16 cellular contexts compared by ENCODE assay signal in genomic region chr17:4584835-4585187, GRCh38. TPM values are rescaled to one million over a fixed set of nuclear protein-coding genes. Genes with fewer than 3 reads are reported as not detected.
DNase-seq lines count a peak whose midpoint lies in the region; ATAC-seq and TF ChIP-seq lines count a peak whose summit lies in the region.
"Had no signal": no experiment of that assay in that cellular context is flagged by ENCODE, and none has a peak within 500 bp of the region (broad histone marks: within the 10 kb centered on the region; RNA-seq: fewer than 3 reads in every experiment).

No MANE protein-coding gene starts in this region.

- TF ChIP-seq POLR2A in gastrocnemius medialis (IDR thresholded peaks at IDR 0.05), result no peak

- peaks cover 35% of the 10 kb centered on the region for H3K27me3 Mint-ChIP-seq in activated T-helper 17 cell treated with anti-CD3 and anti-CD28 coated beads, Interleukin-2, amount 50 U/mL, for 72 hours

- in situ Hi-C loops in gastrocnemius medialis (cut with MboI; ENCODE audit: low sequenced_read_pairs in 4 of 4), result no loop called here

- H3K9me3 ChIP-seq in ES-I3 (ENCODE audit: control insufficient read depth, insufficient read depth, low read length) (no peaks in the 10 kb centered on the region), gastrocnemius medialis (no peaks in the 10 kb centered on the region)

- peak overlapping the region; percentile 39 for H3K4me3 Mint-ChIP-seq in activated T-helper 17 cell treated with anti-CD3 and anti-CD28 coated beads, Interleukin-2, amount 50 U/mL, for 72 hours

- no peak overlapping the region for H3K27ac Mint-ChIP-seq in activated T-helper 17 cell treated with anti-CD3 and anti-CD28 coated beads, Interleukin-2, amount 50 U/mL, for 72 hours

- DNase-seq in islet precursor cell (peak; percentile 74), gastrocnemius medialis (no peak), HUDEP-2 (lab: John Stamatoyannopoulos, UW; ENCODE audit: unreplicated experiment in 76 of 76) (no peak)
- DNase-seq: amniotic stem cell; DMS79; erythroblast; GOT3; midbrain; NCI-H1694 treated with DMSO at 0.1 percent for 48 hours; PC-9; stimulated activated CD4-positive, alpha-beta T cell treated with anti-CD3 and anti-CD28 coated beads, Interleukin-4, amount 100 ng/mL, for 24 hours had no signal

- no peaks in the 10 kb centered on the region for H3K36me3 ChIP-seq in ES-I3 (ENCODE audit: insufficient read depth, low read length)
- H3K36me3 ChIP-seq in gastrocnemius medialis, result peaks cover 0 to 3% of the 10 kb centered on the region in 2 donors

- no peaks in the 10 kb centered on the region for H3K27me3 ChIP-seq in gastrocnemius medialis

- peak in 1 of 5 experiments; percentile 11 for TF ChIP-seq CTCF in gastrocnemius medialis (IDR thresholded peaks at IDR 0.05 in 4 of 5, conservative IDR thresholded peaks at IDR 0.05 in 1 of 5)

- no peaks in the 10 kb centered on the region for H3K36me3 Mint-ChIP-seq in activated T-helper 17 cell treated with anti-CD3 and anti-CD28 coated beads, Interleukin-2, amount 50 U/mL, for 72 hours (ENCODE audit: low read depth)

- no peaks in the 10 kb centered on the region for H3K4me1 Mint-ChIP-seq in activated T-helper 17 cell treated with anti-CD3 and anti-CD28 coated beads, Interleukin-2, amount 50 U/mL, for 72 hours

- no peak for ATAC-seq in activated T-helper 17 cell treated with anti-CD3 and anti-CD28 coated beads, Interleukin-2, amount 50 U/mL, for 72 hours (replicated peaks)
- ATAC-seq in gastrocnemius medialis (peak; percentile 1 to 2), HG03442 (IDR thresholded peaks at IDR 0.05; ENCODE audit: unreplicated experiment) (no peak), GM19023 (IDR thresholded peaks at IDR 0.05; ENCODE audit: unreplicated experiment) (no peak), HG03354 (IDR thresholded peaks at IDR 0.05; ENCODE audit: poor library complexity, severe bottlenecking, unreplicated experiment) (no peak)

- peaks cover 13% of the 10 kb centered on the region for H3K4me1 ChIP-seq in ES-I3 (ENCODE audit: insufficient read depth, low read length)
- H3K4me1 ChIP-seq in gastrocnemius medialis, result peaks cover 30 to 32% of the 10 kb centered on the region in 2 donors

- peak overlapping the region; percentile 63 to 87 (median 73) for H3K4me3 ChIP-seq in gastrocnemius medialis
- H3K4me3 ChIP-seq: PC-9 had no signal

- no peaks in the 10 kb centered on the region for H3K9me3 Mint-ChIP-seq in activated T-helper 17 cell treated with anti-CD3 and anti-CD28 coated beads, Interleukin-2, amount 50 U/mL, for 72 hours

- H3K9ac ChIP-seq in ES-I3 (ENCODE audit: low read depth, low read length), result peak overlapping the region; percentile 77; the same call in 1 of the 2 replicates

- intact Hi-C loops in gastrocnemius medialis (cut with DNase I; ENCODE audit: low total_unique reads), result loop anchor here (5.0 kb wide), 1 partner anchor 32 kb away; no protein-coding TSS in a partner anchor

- H3K27ac ChIP-seq in gastrocnemius medialis, result peak overlapping the region; percentile 90 to 100 (median 98)
- H3K27ac ChIP-seq: PC-9 had no signal

RNA-seq across cellular contexts. Expression of gene SMTNL2, which starts 0.5 kb away (rescaled TPM):
- total RNA-seq in activated T-helper 17 cell treated with anti-CD3 and anti-CD28 coated beads, Interleukin-2, amount 50 U/mL, for 72 hours, result not detected
- 100 to 1,000 TPM; 110 to 588 (median 420) TPM for total RNA-seq in gastrocnemius medialis
- total RNA-seq: PC-9 had no signal

RNA-seq across cellular contexts. Expression of gene GGT6, which starts 24.4 kb away (rescaled TPM):
- not detected for total RNA-seq in activated T-helper 17 cell treated with anti-CD3 and anti-CD28 coated beads, Interleukin-2, amount 50 U/mL, for 72 hours
- under 1 TPM in 1 of 4 donors, not detected in 3; 0.63 TPM for total RNA-seq in gastrocnemius medialis

RNA-seq across cellular contexts. Expression of gene MYBBP1A, which starts 29.6 kb away (rescaled TPM):
- 10 to 100 TPM; 47.5 to 95.4 TPM for total RNA-seq in activated T-helper 17 cell treated with anti-CD3 and anti-CD28 coated beads, Interleukin-2, amount 50 U/mL, for 72 hours
- 10 to 100 TPM; 42.5 to 60.2 (median 48.9) TPM for total RNA-seq in gastrocnemius medialis

RNA-seq across cellular contexts. Expression of gene ALOX15, which starts 56.7 kb away (rescaled TPM):
- total RNA-seq in activated T-helper 17 cell treated with anti-CD3 and anti-CD28 coated beads, Interleukin-2, amount 50 U/mL, for 72 hours, result under 1 TPM in 1 of 2 donors, not detected in 1; 0.24 TPM
- total RNA-seq in gastrocnemius medialis, result not detected

Comparison
In these comparisons a context has a peak if more than half of its experiments do, and no peak if none do; other contexts are left out.
1. ATAC-seq: peak in gastrocnemius medialis (2 of 2); none in activated T-helper 17 cell treated with anti-CD3 and anti-CD28 coated beads, Interleukin-2, amount 50 U/mL, for 72 hours (single experiment), HG03442 (single experiment), GM19023 (single experiment) and HG03354 (single experiment).
2. RNA of gene SMTNL2, which starts 0.5 kb away (total RNA-seq): 110 to 588 TPM in gastrocnemius medialis; not detected in activated T-helper 17 cell treated with anti-CD3 and anti-CD28 coated beads, Interleukin-2, amount 50 U/mL, for 72 hours; every median in the first group is over 100 times any median in the second.